In the genomic region with DNA sequence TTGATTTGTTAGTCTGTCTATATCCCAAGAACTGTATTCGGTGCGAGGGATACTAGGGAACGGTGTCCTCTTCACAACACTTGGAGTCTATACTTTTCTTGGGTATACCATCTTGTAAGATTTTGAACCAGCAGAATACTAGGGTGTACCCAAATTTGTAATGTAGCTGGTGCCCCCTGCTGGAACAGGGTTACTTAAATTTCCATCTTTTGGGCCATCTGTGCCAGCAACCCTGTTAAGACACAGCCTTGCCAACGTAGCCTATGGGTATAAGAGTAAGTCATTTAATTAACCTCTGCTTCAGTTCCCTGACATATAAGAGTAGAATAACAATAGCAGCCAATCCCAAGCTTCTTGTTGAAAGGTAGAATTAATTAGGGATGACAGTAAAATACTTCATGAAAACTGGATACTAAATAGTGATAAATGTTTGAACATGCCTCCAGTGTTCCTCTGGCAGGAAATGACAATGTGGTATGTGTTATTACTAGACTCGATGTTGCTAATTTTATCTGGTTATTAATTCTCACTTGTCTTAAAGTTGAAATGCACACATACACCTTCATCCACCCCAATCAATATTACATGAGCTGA, we compare ENCODE assay signal across 8 cellular contexts.
A peak's percentile ranks its signal among the peaks of the same experiment; 100 is the strongest.
DNase-seq lines count a peak whose midpoint lies in the region; ATAC-seq and FAIRE-seq lines count a peak whose summit lies in the region.

No MANE protein-coding gene starts in this region.

- peak; percentile 75 for ATAC-seq in HG03175 (IDR thresholded peaks at IDR 0.05; ENCODE audit: unreplicated experiment)

- DNase-seq in NOMO-1 (lab: John Stamatoyannopoulos, UW; ENCODE audit: unreplicated experiment in 2 of 2) (peak; percentile 22 to 40), NOMO-1 treated with dmso at 0.1 percent for 144 hours (lab: John Stamatoyannopoulos, UW; ENCODE audit: unreplicated experiment) (no peak), RKO (ENCODE audit: low spot score) (peak; percentile 35), GOT3 (lab: John Stamatoyannopoulos, UW) (no peak)
- peak; percentile 3 to 56 (median 24) for DNase-seq in activated naive CD4-positive, alpha-beta T cell (lab: John Stamatoyannopoulos, UW)
- peak; percentile 76 for DNase-seq in stimulated activated CD4-positive, alpha-beta T cell treated with anti-CD3 and anti-CD28 coated beads, Interleukin-4, amount 100 ng/mL, for 24 hours

- FAIRE-seq in islet of Langerhans (lab: Jason Lieb, UNC), result peak; percentile 33

Comparison
In these comparisons a context has a peak if more than half of its experiments do, and no peak if none do; other contexts are left out.
1. DNase-seq: peak in NOMO-1 (2 of 2), RKO (single experiment), activated naive CD4-positive, alpha-beta T cell (4 of 4) and stimulated activated CD4-positive, alpha-beta T cell treated with anti-CD3 and anti-CD28 coated beads, Interleukin-4, amount 100 ng/mL, for 24 hours (single experiment); none in NOMO-1 treated with dmso at 0.1 percent for 144 hours (single experiment) and GOT3 (single experiment).